Comparison of ENCODE assay signal across 8 cellular contexts in the genomic region with DNA sequence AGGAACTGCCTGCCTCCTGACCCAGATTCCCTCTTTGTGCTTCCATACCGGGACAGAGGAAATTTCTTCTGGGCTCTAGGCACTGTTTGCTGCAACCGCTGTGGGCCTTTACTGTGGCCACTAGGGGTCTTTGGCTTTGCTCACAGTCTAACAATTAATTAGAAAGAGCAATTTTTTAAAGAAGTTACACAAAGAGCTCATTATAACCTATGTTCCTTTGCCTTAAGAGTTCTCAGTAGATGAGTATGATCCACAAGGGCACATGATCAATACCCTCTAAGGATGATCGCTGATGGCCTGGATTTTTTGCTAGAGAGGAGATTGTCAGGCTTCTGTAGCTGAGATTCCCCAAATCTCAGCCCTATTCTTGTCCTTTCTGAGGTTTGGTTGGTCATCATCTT.
DNase-seq lines count a peak whose midpoint lies in the region; ATAC-seq and TF ChIP-seq lines count a peak whose summit lies in the region.

No MANE protein-coding gene starts in this region.

- H3K9me3 ChIP-seq in DND-41 (ENCODE audit: insufficient read depth, low read length, severe bottlenecking) = no peaks in the 10 kb centered on the region
- H3K9me3 ChIP-seq in breast epithelium = no peaks in the 10 kb centered on the region

- H3K27ac Mint-ChIP-seq in T-cell = no peak overlapping the region

- ATAC-seq in DND-41 (ENCODE audit: insufficient read depth, low read depth) = 0 out of 3 replicates have a peak, but pooled peaks have one; percentile 52
- ATAC-seq in HG03520 (IDR thresholded peaks at IDR 0.05; ENCODE audit: unreplicated experiment) = peak; percentile 61
- ATAC-seq in GM18909 (IDR thresholded peaks at IDR 0.05; ENCODE audit: poor library complexity, unreplicated experiment) = no peak
- no peak for ATAC-seq in GM18505 (IDR thresholded peaks at IDR 0.05; ENCODE audit: unreplicated experiment)
- ATAC-seq in T-cell (replicated peaks in 1 of 4) = no peak

- no peak overlapping the region for H3K4me3 ChIP-seq in DND-41 (ENCODE audit: low read depth in 1 of 2, low read length in 2 of 2)
- no peak overlapping the region for H3K4me3 ChIP-seq in breast epithelium

- intact Hi-C loops in breast epithelium (cut with DNase I; ENCODE audit: low total_unique reads) = no loop called here

- H3K36me3 ChIP-seq in DND-41 (ENCODE audit: insufficient read depth, low read length) = no peaks in the 10 kb centered on the region
- H3K36me3 ChIP-seq in breast epithelium = no peaks in the 10 kb centered on the region

- H3K9me3 Mint-ChIP-seq in T-cell = no peaks in the 10 kb centered on the region

- no peaks in the 10 kb centered on the region for H3K4me1 Mint-ChIP-seq in T-cell

- peak; percentile 8 for DNase-seq in DND-41
- no peak for DNase-seq in breast epithelium (ENCODE audit: low spot score in 2 of 2)
- peak; percentile 64 for DNase-seq in midbrain (lab: John Stamatoyannopoulos, UW)
- no peak for DNase-seq in NCI-H2107 treated with DMSO at 0.1 percent for 48 hours (lab: John Stamatoyannopoulos, UW; ENCODE audit: unreplicated experiment)
- DNase-seq in T-cell = no peak

- H3K4me3 Mint-ChIP-seq in T-cell = no peak overlapping the region

- no peaks in the 10 kb centered on the region for H4K20me1 ChIP-seq in DND-41 (ENCODE audit: insufficient read depth, low read length)

- CTCF ChIA-PET in T-cell (lab: Charles Lee) = no interaction called here

- POLR2A ChIA-PET in T-cell (lab: Charles Lee) = no interaction called here

- no peaks in the 10 kb centered on the region for H3K36me3 Mint-ChIP-seq in T-cell

- H2AFZ ChIP-seq in DND-41 (ENCODE audit: low read depth, low read length) = no peak overlapping the region

- no peaks in the 10 kb centered on the region for H3K79me2 ChIP-seq in DND-41 (ENCODE audit: insufficient read depth, low read length)

- TF ChIP-seq CTCF in DND-41 (IDR thresholded peaks at IDR 0.05; ENCODE audit: borderline replicate concordance, extremely low read depth, low read length, poor library complexity, severe bottlenecking) (peak; percentile 62), breast epithelium (IDR thresholded peaks at IDR 0.05) (peak in 2 of 3 donors; percentile 29 to 31)

- H3K4me2 ChIP-seq in DND-41 (ENCODE audit: insufficient read depth, low read length) = no peak overlapping the region

- no peaks in the 10 kb centered on the region for H3K27me3 ChIP-seq in DND-41 (ENCODE audit: insufficient read depth, low read length, poor library complexity)
- H3K27me3 ChIP-seq in breast epithelium = no peaks in the 10 kb centered on the region

- TF ChIP-seq POLR2A in breast epithelium (IDR thresholded peaks at IDR 0.05) (no peak), GM18505 (IDR thresholded peaks at IDR 0.05; ENCODE audit: borderline replicate concordance, extremely low read depth, insufficient read depth, insufficient read length) (no peak)

- H3K27ac ChIP-seq in DND-41 (ENCODE audit: low read length) = no peak overlapping the region
- no peak overlapping the region for H3K27ac ChIP-seq in breast epithelium

- H3K9ac ChIP-seq in DND-41 (ENCODE audit: low read depth, low read length) = no peak overlapping the region

- no peaks in the 10 kb centered on the region for H3K4me1 ChIP-seq in DND-41 (ENCODE audit: insufficient read depth, low read length)
- no peaks in the 10 kb centered on the region for H3K4me1 ChIP-seq in breast epithelium

- H3K27me3 Mint-ChIP-seq in T-cell = peaks cover 8 to 11% of the 10 kb centered on the region in 2 donors

Comparison
In these comparisons a context has a peak if more than half of its experiments do, and no peak if none do; other contexts are left out.
1. ATAC-seq: peak in DND-41 (single experiment) and HG03520 (single experiment); none in GM18909 (single experiment), GM18505 (single experiment) and T-cell (0 of 4).
2. DNase-seq: peak in DND-41 (single experiment) and midbrain (single experiment); none in breast epithelium (0 of 2), NCI-H2107 treated with DMSO at 0.1 percent for 48 hours (single experiment) and T-cell (0 of 34).